In the genomic region with DNA sequence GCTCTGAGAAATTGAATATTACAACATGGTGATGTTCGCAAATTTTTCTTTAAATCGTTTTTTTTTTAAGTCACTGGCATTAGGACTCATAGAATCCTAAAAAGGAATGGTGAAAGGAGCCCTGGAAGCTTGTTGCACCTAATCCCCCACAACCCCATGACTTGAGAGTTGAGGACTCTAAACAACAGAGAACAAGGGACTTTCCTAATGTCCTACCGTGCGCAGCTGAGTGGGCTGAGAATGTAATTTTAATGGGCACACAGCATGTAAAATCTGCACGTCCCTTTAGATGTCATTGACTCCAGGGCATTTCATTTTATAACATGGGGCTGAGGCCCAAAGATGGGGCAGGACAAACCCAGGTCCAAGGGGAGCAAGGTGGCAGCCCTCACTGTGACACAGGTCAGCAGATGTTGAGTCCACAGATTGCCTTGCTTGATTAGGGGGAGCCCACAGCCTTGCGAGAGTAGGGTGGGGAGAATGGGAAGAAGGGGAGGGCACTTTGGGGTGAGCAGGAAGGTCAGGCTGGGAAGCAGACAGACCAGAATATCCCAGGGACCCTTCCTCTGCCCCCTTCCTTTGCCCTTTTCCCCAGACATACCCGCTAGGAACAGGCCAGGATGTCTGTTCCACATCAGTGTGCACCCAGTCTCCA, we compare ENCODE assay signal across 25 cellular contexts.
DNase-seq lines count a peak whose midpoint lies in the region; ATAC-seq, FAIRE-seq and TF ChIP-seq lines count a peak whose summit lies in the region.
"Had no signal": no experiment of that assay in that cellular context is flagged by ENCODE, and none has a peak within 500 bp of the region (broad histone marks: within the 10 kb centered on the region; RNA-seq: fewer than 3 reads in every experiment).

No MANE protein-coding gene starts in this region.

- no peaks in the 10 kb centered on the region for H3K27me3 ChIP-seq in neural progenitor cell
- H3K27me3 ChIP-seq: SJCRH30 had no signal

- H3K9ac ChIP-seq in neural progenitor cell: no peak overlapping the region
- H3K9ac ChIP-seq: KMS-11 had no signal

- no peak overlapping the region for H2AFZ ChIP-seq in neural progenitor cell (replicated peaks)

- H3K27ac ChIP-seq in coronary artery (no peak overlapping the region), neural progenitor cell (no peak overlapping the region)
- H3K27ac ChIP-seq: KMS-11, SJCRH30 had no signal

- H3K36me3 Mint-ChIP-seq in activated CD8-positive, alpha-beta memory T cell treated with anti-CD3 and anti-CD28 coated beads, Interleukin-2, amount 10 ng/mL, durations not matched to agents 7 days and 5 days: no peaks in the 10 kb centered on the region
- no peaks in the 10 kb centered on the region for H3K36me3 Mint-ChIP-seq in neural progenitor cell
- H3K36me3 Mint-ChIP-seq in T-helper 2 cell treated with Interferon-gamma antibody and Interleukin-4, amounts not matched to agents 5 μg/mL and 100 μg/mL, for 36 hours (ENCODE audit: low read depth): no peaks in the 10 kb centered on the region
- H3K36me3 Mint-ChIP-seq: CD8-positive, alpha-beta T cell had no signal

- H3K4me2 ChIP-seq in neural progenitor cell: peak overlapping the region; percentile 48
- H3K4me2 ChIP-seq: KMS-11 had no signal

- FAIRE-seq in urothelium cell line (lab: Jason Lieb, UNC): peak; percentile 56
- FAIRE-seq: G401.6, GM19239, HTR-8/SVneo had no signal

- CTCF ChIA-PET in activated CD8-positive, alpha-beta memory T cell treated with anti-CD3 and anti-CD28 coated beads, Interleukin-2, amount 10 ng/mL, durations not matched to agents 7 days and 5 days (lab: Charles Lee): no interaction called here

- peaks cover 15% of the 10 kb centered on the region for H3K4me1 ChIP-seq in neural progenitor cell
- H3K4me1 ChIP-seq: SJCRH30 had no signal

- peaks cover 8% of the 10 kb centered on the region for H3F3A ChIP-seq in neural progenitor cell (ENCODE audit: low read depth)

- TF ChIP-seq CTCF in coronary artery (IDR thresholded peaks at IDR 0.05): no peak
- no peak for TF ChIP-seq CTCF in neural progenitor cell (IDR thresholded peaks at IDR 0.05)

- no peaks in the 10 kb centered on the region for H3K4me1 Mint-ChIP-seq in activated CD8-positive, alpha-beta memory T cell treated with anti-CD3 and anti-CD28 coated beads, Interleukin-2, amount 10 ng/mL, durations not matched to agents 7 days and 5 days
- peaks cover 15% of the 10 kb centered on the region for H3K4me1 Mint-ChIP-seq in neural progenitor cell
- H3K4me1 Mint-ChIP-seq in T-helper 2 cell treated with Interferon-gamma antibody and Interleukin-4, amounts not matched to agents 5 μg/mL and 100 μg/mL, for 36 hours (ENCODE audit: low read depth): no peaks in the 10 kb centered on the region

- ATAC-seq in activated CD8-positive, alpha-beta memory T cell treated with anti-CD3 and anti-CD28 coated beads, Interleukin-2, amount 10 ng/mL, durations not matched to agents 7 days and 5 days: no peak
- no peak for ATAC-seq in GM19035 (IDR thresholded peaks at IDR 0.05; ENCODE audit: unreplicated experiment)
- ATAC-seq: CD8-positive, alpha-beta T cell; Panc1 had no signal

- DNase-seq in activated CD8-positive, alpha-beta memory T cell treated with anti-CD3 and anti-CD28 coated beads for 24 hours: peak; percentile 43
- DNase-seq in activated CD8-positive, alpha-beta memory T cell treated with anti-CD3 and anti-CD28 coated beads, Interleukin-2, amount 10 ng/mL, durations not matched to agents 7 days and 5 days: no peak
- DNase-seq in coronary artery (ENCODE audit: low spot score): peak; percentile 59
- peak; percentile 52 for DNase-seq in neural progenitor cell (ENCODE audit: low spot score)
- DNase-seq in urothelium cell line (ENCODE audit: low spot score): no peak
- DNase-seq in T-helper 2 cell treated with Interferon-gamma antibody and Interleukin-4, amounts not matched to agents 5 μg/mL and 100 μg/mL, for 36 hours (ENCODE audit: low spot score): no peak
- DNase-seq in NCI-H2171 treated with DMSO at 0.1 percent for 48 hours (lab: John Stamatoyannopoulos, UW): no peak
- DNase-seq: AML-193, C1 segment of cervical spinal cord, Calu3, DMS153, H9, IMR-90, NCI-H1105, NCI-H2029 treated with DMSO at 0.1 percent for 48 hours, NCI-H345, NCI-H524 treated with DMSO at 0.1 percent for 48 hours, SJCRH30 had no signal

- no peaks in the 10 kb centered on the region for H3K9me3 ChIP-seq in neural progenitor cell (ENCODE audit: low read depth)
- H3K9me3 ChIP-seq: SJCRH30 had no signal

- H3K79me2 ChIP-seq in neural progenitor cell (ENCODE audit: low read depth): no peaks in the 10 kb centered on the region

- H3K27me3 Mint-ChIP-seq in activated CD8-positive, alpha-beta memory T cell treated with anti-CD3 and anti-CD28 coated beads, Interleukin-2, amount 10 ng/mL, durations not matched to agents 7 days and 5 days: peaks cover 20% of the 10 kb centered on the region
- peaks cover 7% of the 10 kb centered on the region for H3K27me3 Mint-ChIP-seq in neural progenitor cell (ENCODE audit: insufficient read depth, low read depth)
- no peaks in the 10 kb centered on the region for H3K27me3 Mint-ChIP-seq in T-helper 2 cell treated with Interferon-gamma antibody and Interleukin-4, amounts not matched to agents 5 μg/mL and 100 μg/mL, for 36 hours (ENCODE audit: low read depth)

- H3K4me3 ChIP-seq in coronary artery (no peak overlapping the region), neural progenitor cell (no peak overlapping the region)
- H3K4me3 ChIP-seq: SJCRH30 had no signal

- H3K27ac Mint-ChIP-seq in activated CD8-positive, alpha-beta memory T cell treated with anti-CD3 and anti-CD28 coated beads, Interleukin-2, amount 10 ng/mL, durations not matched to agents 7 days and 5 days: no peak overlapping the region
- peak overlapping the region; percentile 78 for H3K27ac Mint-ChIP-seq in neural progenitor cell
- H3K27ac Mint-ChIP-seq in T-helper 2 cell treated with Interferon-gamma antibody and Interleukin-4, amounts not matched to agents 5 μg/mL and 100 μg/mL, for 36 hours: no peak overlapping the region
- H3K27ac Mint-ChIP-seq: CD8-positive, alpha-beta T cell; H9 had no signal

- H4K20me1 ChIP-seq in neural progenitor cell (ENCODE audit: low read depth): no peaks in the 10 kb centered on the region

- H3K9me3 Mint-ChIP-seq in activated CD8-positive, alpha-beta memory T cell treated with anti-CD3 and anti-CD28 coated beads, Interleukin-2, amount 10 ng/mL, durations not matched to agents 7 days and 5 days (ENCODE audit: low read depth): no peaks in the 10 kb centered on the region
- H3K9me3 Mint-ChIP-seq in neural progenitor cell: no peaks in the 10 kb centered on the region
- H3K9me3 Mint-ChIP-seq in T-helper 2 cell treated with Interferon-gamma antibody and Interleukin-4, amounts not matched to agents 5 μg/mL and 100 μg/mL, for 36 hours: no peaks in the 10 kb centered on the region
- H3K9me3 Mint-ChIP-seq: CD8-positive, alpha-beta T cell; H9 had no signal

- H3K36me3 ChIP-seq in neural progenitor cell: no peaks in the 10 kb centered on the region
- H3K36me3 ChIP-seq: SJCRH30 had no signal

- no peak overlapping the region for H3K4me3 Mint-ChIP-seq in activated CD8-positive, alpha-beta memory T cell treated with anti-CD3 and anti-CD28 coated beads, Interleukin-2, amount 10 ng/mL, durations not matched to agents 7 days and 5 days
- H3K4me3 Mint-ChIP-seq in neural progenitor cell: no peak overlapping the region
- no peak overlapping the region for H3K4me3 Mint-ChIP-seq in T-helper 2 cell treated with Interferon-gamma antibody and Interleukin-4, amounts not matched to agents 5 μg/mL and 100 μg/mL, for 36 hours
- H3K4me3 Mint-ChIP-seq: CD8-positive, alpha-beta T cell; H9 had no signal

Comparison
In these comparisons a context has a peak if more than half of its experiments do, and no peak if none do; other contexts are left out.
1. DNase-seq: peak in activated CD8-positive, alpha-beta memory T cell treated with anti-CD3 and anti-CD28 coated beads for 24 hours (single experiment), coronary artery (single experiment) and neural progenitor cell (single experiment); none in activated CD8-positive, alpha-beta memory T cell treated with anti-CD3 and anti-CD28 coated beads, Interleukin-2, amount 10 ng/mL, durations not matched to agents 7 days and 5 days (single experiment), urothelium cell line (single experiment), T-helper 2 cell treated with Interferon-gamma antibody and Interleukin-4, amounts not matched to agents 5 μg/mL and 100 μg/mL, for 36 hours (single experiment) and NCI-H2171 treated with DMSO at 0.1 percent for 48 hours (single experiment).